In genomic region chr2:46568212-46569009, GRCh38 we compare ENCODE assay signal across 1 cellular context.
TF ChIP-seq lines count a peak whose summit lies in the region.

No MANE protein-coding gene starts in this region.

TF ChIP-seq in K562, 482 proteins besides CTCF, POLR2A, EP300 and RAD21:
- TF ChIP-seq GTF2A2 (tag; IDR thresholded peaks at IDR 0.05) = no peak
- TF ChIP-seq MAZ (CRISPR knock-in tag; conservative IDR thresholded peaks at IDR 0.05 in 1 of 2, IDR thresholded peaks at IDR 0.05 in 1 of 2) = no peak
- TF ChIP-seq GABPA (tag; conservative IDR thresholded peaks at IDR 0.05; ENCODE audit: low read depth) = no peak
- TF ChIP-seq RBM22 (IDR thresholded peaks at IDR 0.05; ENCODE audit: low read depth, low read length, poor library complexity, severe bottlenecking) = no peak
- no peak for TF ChIP-seq ARID3B (CRISPR knock-in tag; IDR thresholded peaks at IDR 0.05; ENCODE audit: borderline replicate concordance)
- peak in 1 of 2 experiments; percentile 15 for TF ChIP-seq E2F6 (IDR thresholded peaks at IDR 0.05; ENCODE audit: borderline replicate concordance in 1 of 2, extremely low read depth in 1 of 2, insufficient read depth in 1 of 2, insufficient read length in 1 of 2, low read depth in 1 of 2, low read length in 1 of 2, poor library complexity in 1 of 2, severe bottlenecking in 1 of 2)
- no peak for TF ChIP-seq SOX6 (IDR thresholded peaks at IDR 0.05)
- TF ChIP-seq STAT6 (CRISPR knock-in tag; IDR thresholded peaks at IDR 0.05) = no peak
